28 cellular contexts compared by ENCODE assay signal in genomic region chr5:27275353-27275752, GRCh38.
"Had no signal": no experiment of that assay in that cellular context is flagged by ENCODE, and none has a peak within 500 bp of the region (broad histone marks: within the 10 kb centered on the region; RNA-seq: fewer than 3 reads in every experiment).

No MANE protein-coding gene starts in this region.

- H3K4me3 ChIP-seq: colonic mucosa, esophagus muscularis mucosa, lung, mucosa of descending colon, neural progenitor cell, prostate gland, right atrium auricular region, smooth muscle cell, suprapubic skin, transverse colon, vagina had no signal

- H3K36me3 ChIP-seq: colonic mucosa, esophagus muscularis mucosa, neural progenitor cell, prostate gland, right atrium auricular region, suprapubic skin, transverse colon, vagina had no signal

- H3K4me2 ChIP-seq: neural progenitor cell, smooth muscle cell had no signal

- DNase-seq: colonic mucosa; effector CD8-positive, alpha-beta T cell; endodermal cell; hypothalamus; mucosa of descending colon; naive B cell; nucleus accumbens; stimulated activated CD4-positive, alpha-beta T cell treated with anti-CD3 and anti-CD28 coated beads, Interleukin-12 subunit alpha, Interleukin-12 subunit beta, amount 100 ng/mL, for 4 hours; stimulated activated CD4-positive, alpha-beta T cell treated with anti-CD3 and anti-CD28 coated beads, Interleukin-1b, Interleukin-23, amount 100 ng/mL, for 48 hours; stimulated activated CD4-positive, alpha-beta T cell treated with anti-CD3 and anti-CD28 coated beads, Interleukin-4, amount 100 ng/mL, for 1 hour; stimulated activated CD8-positive, alpha-beta memory T cell treated with anti-CD3 and anti-CD28 coated beads, Interleukin-4, amount 100 ng/mL, for 48 hours; stimulated activated naive CD4-positive, alpha-beta T cell; stimulated activated naive CD8-positive, alpha-beta T cell treated with anti-CD3 and anti-CD28 coated beads, Interleukin-15, amount 100 ng/mL, for 72 hours; transverse colon had no signal

- FAIRE-seq: frontal cortex, keratinocyte had no signal

- H2AFZ ChIP-seq: neural progenitor cell had no signal

- ATAC-seq: left lobe of liver; mucosa of descending colon; natural killer cell treated with Interleukin-12 subunit alpha and Interleukin-12 subunit beta and Interleukin-15 and Interleukin-18, amount 100 ng/mL, for 72 hours; sciatic nerve; stimulated activated naive CD8-positive, alpha-beta T cell treated with anti-CD3 and anti-CD28 coated beads, Interleukin-15, amount 100 ng/mL, for 72 hours had no signal

- H3K9ac ChIP-seq: neural progenitor cell had no signal

- H3K27me3 ChIP-seq: colonic mucosa, esophagus muscularis mucosa, neural progenitor cell, right atrium auricular region, suprapubic skin, transverse colon, vagina had no signal

- H3K4me1 ChIP-seq: colonic mucosa, esophagus muscularis mucosa, neural progenitor cell, prostate gland, right atrium auricular region, suprapubic skin, transverse colon, vagina had no signal

- H3K27ac ChIP-seq: colonic mucosa, epithelial cell of prostate, esophagus muscularis mucosa, neural progenitor cell, prostate gland, right atrium auricular region, suprapubic skin, transverse colon, vagina had no signal

- H3K9me3 ChIP-seq: colonic mucosa, esophagus muscularis mucosa, prostate gland, right atrium auricular region, suprapubic skin, transverse colon, vagina had no signal
